11 cellular contexts compared by ENCODE assay signal in genomic region chr17:72430611-72431432, GRCh38.
DNase-seq lines count a peak whose midpoint lies in the region; ATAC-seq and TF ChIP-seq lines count a peak whose summit lies in the region.
"Had no signal": no experiment of that assay in that cellular context is flagged by ENCODE, and none has a peak within 500 bp of the region (broad histone marks: within the 10 kb centered on the region; RNA-seq: fewer than 3 reads in every experiment).

No MANE protein-coding gene starts in this region.

- no peaks in the 10 kb centered on the region for H3K9me3 Mint-ChIP-seq in activated naive CD8-positive, alpha-beta T cell treated with anti-CD3 and anti-CD28 coated beads, Interleukin-2, amount 50 U/mL, for 24 hours

- H3K4me1 Mint-ChIP-seq in activated naive CD8-positive, alpha-beta T cell treated with anti-CD3 and anti-CD28 coated beads, Interleukin-2, amount 50 U/mL, for 24 hours: no peaks in the 10 kb centered on the region

- TF ChIP-seq CTCF in GM10266 (IDR thresholded peaks at IDR 0.05; ENCODE audit: control insufficient read depth, insufficient read depth, low read depth, missing control alignments) (peak; percentile 24), NB4 (IDR thresholded peaks at IDR 0.05; ENCODE audit: low read depth, low read length) (peak; percentile 10), epithelial cell of proximal tubule (conservative IDR thresholded peaks at IDR 0.05; ENCODE audit: low read depth, low read length) (peak; percentile 45), retinal pigment epithelial cell (conservative IDR thresholded peaks at IDR 0.05; ENCODE audit: low read depth, low read length) (peak; percentile 54)

- no peaks in the 10 kb centered on the region for H3K36me3 Mint-ChIP-seq in activated naive CD8-positive, alpha-beta T cell treated with anti-CD3 and anti-CD28 coated beads, Interleukin-2, amount 50 U/mL, for 24 hours (ENCODE audit: low read depth)

- no peak for ATAC-seq in activated naive CD8-positive, alpha-beta T cell treated with anti-CD3 and anti-CD28 coated beads, Interleukin-2, amount 50 U/mL, for 24 hours

- no peak overlapping the region for H3K4me3 Mint-ChIP-seq in activated naive CD8-positive, alpha-beta T cell treated with anti-CD3 and anti-CD28 coated beads, Interleukin-2, amount 50 U/mL, for 24 hours

- H3K27ac Mint-ChIP-seq in activated naive CD8-positive, alpha-beta T cell treated with anti-CD3 and anti-CD28 coated beads, Interleukin-2, amount 50 U/mL, for 24 hours: no peak overlapping the region

- H3K4me3 ChIP-seq in NB4 (ENCODE audit: low read depth, low read length) (no peak overlapping the region), epithelial cell of proximal tubule (ENCODE audit: low read depth, low read length) (no peak overlapping the region), retinal pigment epithelial cell (ENCODE audit: low read length) (no peak overlapping the region)

- no peak for TF ChIP-seq POLR2A in NB4 (IDR thresholded peaks at IDR 0.05; ENCODE audit: extremely low read depth, insufficient read length)

- peaks cover 2% of the 10 kb centered on the region for H3K27me3 Mint-ChIP-seq in activated naive CD8-positive, alpha-beta T cell treated with anti-CD3 and anti-CD28 coated beads, Interleukin-2, amount 50 U/mL, for 24 hours

- no peak for DNase-seq in GM10266 (ENCODE audit: extremely low spot score)
- DNase-seq in NB4 (ENCODE audit: low read depth): peak; percentile 15
- no peak for DNase-seq in epithelial cell of proximal tubule (ENCODE audit: low read depth)
- no peak for DNase-seq in retinal pigment epithelial cell (ENCODE audit: low read depth)
- no peak for DNase-seq in activated CD8-positive, alpha-beta memory T cell treated with anti-CD3 and anti-CD28 coated beads, Interleukin-2, amount 50 U/mL, for 48 hours
- no peak for DNase-seq in midbrain (lab: John Stamatoyannopoulos, UW)
- DNase-seq in activated naive CD8-positive, alpha-beta T cell treated with anti-CD3 and anti-CD28 coated beads, Interleukin-2, amount 50 U/mL, for 24 hours: no peak
- DNase-seq: activated CD4-positive, CD25-positive, alpha-beta regulatory T cell treated with anti-CD3 and anti-CD28 coated beads, Interleukin-2, amount 50 U/mL, for 72 hours; activated gamma-delta T cell; GDM1; NCI-H1694 had no signal
